ENCODE assay signal across 1 cellular context in genomic region chr5:175861337-175862130, GRCh38.
A peak's percentile ranks its signal among the peaks of the same experiment; 100 is the strongest.
TF ChIP-seq lines count a peak whose summit lies in the region.

No MANE protein-coding gene starts in this region.

TF ChIP-seq in HepG2, 621 proteins besides CTCF, POLR2A, EP300 and RAD21 (continued from another document and continues in another):
- peak; percentile 88 for TF ChIP-seq TRIM24 (CRISPR knock-in tag; IDR thresholded peaks at IDR 0.05)
- TF ChIP-seq TCF7L2 (IDR thresholded peaks at IDR 0.05; ENCODE audit: low read depth, low read length), result peak; percentile 92
- TF ChIP-seq SRF (IDR thresholded peaks at IDR 0.05; ENCODE audit: low read depth, low read length), result peak; percentile 69; the same call in 1 of the 2 replicates
- peak; percentile 83 for TF ChIP-seq CREB1 (IDR thresholded peaks at IDR 0.05)
- TF ChIP-seq CREB1 (CRISPR knock-in tag; IDR thresholded peaks at IDR 0.05), result peak; percentile 86
- peak; percentile 91 for TF ChIP-seq THRA (CRISPR knock-in tag; IDR thresholded peaks at IDR 0.05; ENCODE audit: borderline replicate concordance)
- no peak for TF ChIP-seq ZNF333 (CRISPR knock-in tag; IDR thresholded peaks at IDR 0.05; ENCODE audit: borderline replicate concordance)
- no peak for TF ChIP-seq BCLAF1 (IDR thresholded peaks at IDR 0.05)
- peak; percentile 58 for TF ChIP-seq TARDBP (CRISPR knock-in tag; IDR thresholded peaks at IDR 0.05)
- TF ChIP-seq GFI1 (CRISPR knock-in tag; IDR thresholded peaks at IDR 0.05; ENCODE audit: borderline replicate concordance), result peak; percentile 54
- TF ChIP-seq ZNF709 (CRISPR knock-in tag; IDR thresholded peaks at IDR 0.05), result peak; percentile 78; the same call in 1 of the 2 replicates
- peak; percentile 61 for TF ChIP-seq ERF (CRISPR knock-in tag; IDR thresholded peaks at IDR 0.05)
- TF ChIP-seq ZBTB43 (CRISPR knock-in tag; conservative IDR thresholded peaks at IDR 0.05), result peak; percentile 65
- peak; percentile 46 for TF ChIP-seq ELF1 (CRISPR knock-in tag; IDR thresholded peaks at IDR 0.05)
- TF ChIP-seq KAT8 (CRISPR knock-in tag; IDR thresholded peaks at IDR 0.05), result peak; percentile 68; the same call in 1 of the 2 replicates
- peak; percentile 90 for TF ChIP-seq DPF2 (CRISPR knock-in tag; IDR thresholded peaks at IDR 0.05; ENCODE audit: borderline replicate concordance, low read depth)
- TF ChIP-seq ZNF407 (CRISPR knock-in tag; IDR thresholded peaks at IDR 0.05; ENCODE audit: not compliant biosample characterization), result no peak
- TF ChIP-seq ZC3H4 (CRISPR knock-in tag; IDR thresholded peaks at IDR 0.05; ENCODE audit: borderline replicate concordance), result peak; percentile 35; the same call in 1 of the 2 replicates
- TF ChIP-seq HIC2 (CRISPR knock-in tag; IDR thresholded peaks at IDR 0.05; ENCODE audit: low read depth), result peak; percentile 27; the same call in 1 of the 2 replicates
- TF ChIP-seq CCDC6 (CRISPR knock-in tag; IDR thresholded peaks at IDR 0.05), result peak; percentile 77; the same call in 1 of the 2 replicates
- no peak for TF ChIP-seq RARG (CRISPR knock-in tag; IDR thresholded peaks at IDR 0.05; ENCODE audit: low read depth)
- peak; percentile 67 for TF ChIP-seq SP4 (CRISPR knock-in tag; IDR thresholded peaks at IDR 0.05)
- no peak for TF ChIP-seq PRDM10 (CRISPR knock-in tag; IDR thresholded peaks at IDR 0.05; ENCODE audit: low read depth)
- TF ChIP-seq TEAD3 (CRISPR knock-in tag; optimal IDR thresholded peaks at IDR 0.05; ENCODE audit: borderline replicate concordance), result peak; percentile 45
- no peak for TF ChIP-seq JDP2 (CRISPR knock-in tag; IDR thresholded peaks at IDR 0.05; ENCODE audit: borderline replicate concordance)
- TF ChIP-seq RXRA (CRISPR knock-in tag; IDR thresholded peaks at IDR 0.05), result peak; percentile 93
- peak; percentile 81 for TF ChIP-seq ZNF331 (CRISPR knock-in tag; IDR thresholded peaks at IDR 0.05)
- TF ChIP-seq CEBPB (IDR thresholded peaks at IDR 0.05; ENCODE audit: borderline replicate concordance, low read depth, low read length), result no peak
- peak; percentile 73; the same call in 1 of the 2 replicates for TF ChIP-seq TBX3 (IDR thresholded peaks at IDR 0.05; ENCODE audit: borderline replicate concordance)
- TF ChIP-seq MEIS1 (CRISPR knock-in tag; IDR thresholded peaks at IDR 0.05; ENCODE audit: borderline replicate concordance), result no peak
- no peak for TF ChIP-seq TMF1 (CRISPR knock-in tag; IDR thresholded peaks at IDR 0.05; ENCODE audit: low read depth)
- TF ChIP-seq BCL6 (CRISPR knock-in tag; IDR thresholded peaks at IDR 0.05), result peak; percentile 96
- peak; percentile 68; the same call in 1 of the 2 replicates for TF ChIP-seq ZFP37 (CRISPR knock-in tag; IDR thresholded peaks at IDR 0.05; ENCODE audit: borderline replicate concordance)
- no peak; the same call in 1 of the 2 replicates for TF ChIP-seq ZBTB34 (CRISPR knock-in tag; IDR thresholded peaks at IDR 0.05)
- peak; percentile 91 for TF ChIP-seq RCOR2 (CRISPR knock-in tag; IDR thresholded peaks at IDR 0.05)
